In genomic region chr13:43895940-43896339, GRCh38 we compare ENCODE assay signal across 17 cellular contexts.
"Had no signal": no experiment of that assay in that cellular context is flagged by ENCODE, and none has a peak within 500 bp of the region (broad histone marks: within the 10 kb centered on the region; RNA-seq: fewer than 3 reads in every experiment).

No MANE protein-coding gene starts in this region.

- H3K36me3 ChIP-seq: adrenal gland, thyroid gland, uterus, WERI-Rb-1 had no signal

- H3K4me3 ChIP-seq: adrenal gland, thyroid gland, uterus had no signal

- H3K9me3 Mint-ChIP-seq: activated naive CD4-positive, alpha-beta T cell treated with anti-CD3 and anti-CD28 coated beads, Interleukin-2, amount 50 U/mL, for 24 hours; activated T-cell treated with anti-CD3 and anti-CD28 coated beads, Interleukin-2, amount 50 U/mL, for 72 hours; nephron progenitor cell had no signal

- H3K27ac ChIP-seq: adrenal gland, foreskin keratinocyte, thyroid gland, uterus, WERI-Rb-1 had no signal

- H3K27me3 Mint-ChIP-seq: progenitor cell of endocrine pancreas had no signal

- H3K27ac Mint-ChIP-seq: activated naive CD4-positive, alpha-beta T cell treated with anti-CD3 and anti-CD28 coated beads, Interleukin-2, amount 50 U/mL, for 24 hours; activated T-cell treated with anti-CD3 and anti-CD28 coated beads, Interleukin-2, amount 50 U/mL, for 72 hours; nephron progenitor cell; progenitor cell of endocrine pancreas had no signal

- ATAC-seq: activated T-cell treated with anti-CD3 and anti-CD28 coated beads, Interleukin-2, amount 50 U/mL, for 72 hours; foreskin keratinocyte; left lobe of liver had no signal

- H3K9me3 ChIP-seq: adrenal gland, thyroid gland, uterus had no signal

- H3K27me3 ChIP-seq: adrenal gland, foreskin keratinocyte, thyroid gland, uterus had no signal

- H3K4me1 Mint-ChIP-seq: activated naive CD4-positive, alpha-beta T cell treated with anti-CD3 and anti-CD28 coated beads, Interleukin-2, amount 50 U/mL, for 24 hours; nephron progenitor cell had no signal

- H3K4me3 Mint-ChIP-seq: activated naive CD4-positive, alpha-beta T cell treated with anti-CD3 and anti-CD28 coated beads, Interleukin-2, amount 50 U/mL, for 24 hours; activated T-cell treated with anti-CD3 and anti-CD28 coated beads, Interleukin-2, amount 50 U/mL, for 72 hours; nephron progenitor cell had no signal

- DNase-seq: activated CD4-positive, alpha-beta T cell treated with anti-CD3 and anti-CD28 coated beads, Interleukin-2, amount 50 U/mL, for 4 hours; activated gamma-delta T cell; activated T-cell treated with anti-CD3 and anti-CD28 coated beads, Interleukin-2, amount 50 U/mL, for 72 hours; adrenal gland; kidney; midbrain; nephron progenitor cell; nucleus accumbens; stimulated activated CD8-positive, alpha-beta memory T cell treated with anti-CD3 and anti-CD28 coated beads, Interleukin-4, amount 100 ng/mL, for 48 hours; stimulated activated naive CD4-positive, alpha-beta T cell; thyroid gland; uterus; WERI-Rb-1 had no signal

- H3K4me1 ChIP-seq: adrenal gland, foreskin keratinocyte, thyroid gland, uterus had no signal

- H3K36me3 Mint-ChIP-seq: activated naive CD4-positive, alpha-beta T cell treated with anti-CD3 and anti-CD28 coated beads, Interleukin-2, amount 50 U/mL, for 24 hours had no signal
